Comparison of ENCODE assay signal across 12 cellular contexts in genomic region chr20:29741894-29742698, GRCh38.
"Had no signal": no experiment of that assay in that cellular context is flagged by ENCODE, and none has a peak within 500 bp of the region (broad histone marks: within the 10 kb centered on the region; RNA-seq: fewer than 3 reads in every experiment).

No MANE protein-coding gene starts in this region.

- H3K27me3 ChIP-seq: testis had no signal

- H3K36me3 ChIP-seq: gastroesophageal sphincter, heart right ventricle had no signal

- H3K27ac ChIP-seq: gastroesophageal sphincter, heart right ventricle, skin epidermis, testis had no signal

- H3K9me3 ChIP-seq: testis had no signal

- DNase-seq: activated CD4-positive, alpha-beta memory T cell treated with anti-CD3 and anti-CD28 coated beads, Interleukin-2, amount 10 ng/mL, durations not matched to agents 7 days and 5 days; activated CD4-positive, alpha-beta T cell treated with anti-CD3 and anti-CD28 coated beads for 36 hours; activated CD8-positive, alpha-beta memory T cell treated with anti-CD3 and anti-CD28 coated beads, Interleukin-2, amount 50 U/mL, for 4 hours; activated naive CD8-positive, alpha-beta T cell treated with anti-CD3 and anti-CD28 coated beads, Interleukin-2, amount 10 ng/mL, durations not matched to agents 7 days and 5 days; heart right ventricle; natural killer cell; stimulated activated CD4-positive, alpha-beta T cell treated with anti-CD3 and anti-CD28 coated beads, Interleukin-15, amount 100 ng/mL, for 24 hours; stimulated activated CD4-positive, alpha-beta T cell treated with anti-CD3 and anti-CD28 coated beads, Interleukin-4, amount 100 ng/mL, for 1 hour; testis had no signal

- H3K4me3 ChIP-seq: gastroesophageal sphincter, skin epidermis had no signal

- H3K4me1 ChIP-seq: gastroesophageal sphincter, heart right ventricle, testis had no signal

- ATAC-seq: activated CD4-positive, alpha-beta T cell treated with anti-CD3 and anti-CD28 coated beads for 36 hours; gastroesophageal sphincter; T-helper 17 cell had no signal
